Comparison of ENCODE assay signal across 23 cellular contexts in the genomic region with DNA sequence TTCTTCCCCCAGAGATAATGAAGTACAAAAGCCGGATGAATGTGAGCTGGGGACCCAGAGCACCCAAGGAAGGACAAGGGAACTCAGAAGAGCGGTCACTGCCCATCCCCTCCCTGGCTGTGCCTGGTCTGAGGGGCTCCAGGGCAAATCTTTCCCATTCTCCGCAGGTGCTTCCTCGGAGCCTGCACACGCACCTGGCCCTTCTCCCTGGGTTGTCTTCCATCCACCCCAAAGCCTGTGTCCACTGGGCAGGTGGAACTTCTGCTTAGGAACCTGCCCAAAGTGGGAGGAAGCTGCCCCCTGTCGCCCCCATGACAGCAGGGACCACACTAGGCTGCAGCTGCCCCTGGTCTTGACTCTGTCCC.
DNase-seq lines count a peak whose midpoint lies in the region; ATAC-seq and TF ChIP-seq lines count a peak whose summit lies in the region.
"Had no signal": no experiment of that assay in that cellular context is flagged by ENCODE, and none has a peak within 500 bp of the region (broad histone marks: within the 10 kb centered on the region; RNA-seq: fewer than 3 reads in every experiment).

No MANE protein-coding gene starts in this region.

- H3K9me3 ChIP-seq in body of pancreas (no peaks in the 10 kb centered on the region), lower lobe of right lung (no peaks in the 10 kb centered on the region), skeletal muscle tissue (ENCODE audit: control insufficient read depth in 3 of 3, low read length in 3 of 3) (no peaks in the 10 kb centered on the region), OCI-LY7 (ENCODE audit: low read length) (no peaks in the 10 kb centered on the region)
- H3K9me3 ChIP-seq: mucosa of descending colon, neutrophil, SJCRH30 had no signal

- no peaks in the 10 kb centered on the region for H3K36me3 ChIP-seq in body of pancreas (replicated peaks in 1 of 2; ENCODE audit: insufficient read depth in 1 of 2, low read depth in 2 of 2)
- H3K36me3 ChIP-seq in lower lobe of right lung, result no peaks in the 10 kb centered on the region
- H3K36me3 ChIP-seq in skeletal muscle tissue (ENCODE audit: control insufficient read depth in 3 of 3, insufficient read depth in 3 of 3, low read length in 3 of 3), result no peaks in the 10 kb centered on the region
- no peaks in the 10 kb centered on the region for H3K36me3 ChIP-seq in OCI-LY7 (ENCODE audit: insufficient read depth, low read length)
- H3K36me3 ChIP-seq: neutrophil, SJCRH30 had no signal

- no TSS peak for BruUV-seq in OCI-LY7 (replicated peaks; lab: Mats Ljungman, UMichigan)

- no peak overlapping the region for H3K4me3 Mint-ChIP-seq in CD14-positive monocyte
- H3K4me3 Mint-ChIP-seq: activated B cell treated with CpG ODN at 0.5 μM for 24 hours; activated CD8-positive, alpha-beta T cell treated with anti-CD3 and anti-CD28 coated beads, Interleukin-2, amount 10 ng/mL, durations not matched to agents 7 days and 5 days; activated naive CD8-positive, alpha-beta T cell treated with anti-CD3 and anti-CD28 coated beads, Interleukin-2, amount 10 ng/mL, durations not matched to agents 7 days and 5 days; activated T-helper 1 cell treated with anti-CD3 and anti-CD28 coated beads, Interleukin-12 subunit alpha, Interleukin-12 subunit beta, Interleukin-2, Interleukin-4 antibody, amounts not matched to agents 30 ng/mL and 10 ng/mL and 1 ng/mL, durations not matched to agents 14 hours and 24 hours and 36 hours; CD4-positive, alpha-beta T cell had no signal

- H3K4me1 Mint-ChIP-seq in CD14-positive monocyte, result no peaks in the 10 kb centered on the region
- H3K4me1 Mint-ChIP-seq: activated B cell treated with CpG ODN at 0.5 μM for 24 hours; activated naive CD8-positive, alpha-beta T cell treated with anti-CD3 and anti-CD28 coated beads, Interleukin-2, amount 10 ng/mL, durations not matched to agents 7 days and 5 days had no signal

- H3K27me3 Mint-ChIP-seq in CD14-positive monocyte (ENCODE audit: low read depth in 3 of 3), result peaks cover 0 to 7% (median 3%) of the 10 kb centered on the region in 3 donors
- H3K27me3 Mint-ChIP-seq: activated B cell treated with CpG ODN at 0.5 μM for 24 hours had no signal

- intact Hi-C loops in CD14-positive monocyte (cut with micrococcal nuclease), result no loop called here
- intact Hi-C loops in body of pancreas (cut with DNase I), result no loop called here
- intact Hi-C loops in lower lobe of right lung (cut with DNase I), result no loop called here
- intact Hi-C loops in OCI-LY7 (cut with micrococcal nuclease; ENCODE audit: unreplicated experiment), result loop anchor here (10.0 kb wide), 1 partner anchor 255 kb away; no protein-coding TSS in a partner anchor

- peaks cover 7% of the 10 kb centered on the region for H3K4me1 ChIP-seq in body of pancreas
- peaks cover 10% of the 10 kb centered on the region for H3K4me1 ChIP-seq in lower lobe of right lung
- H3K4me1 ChIP-seq in skeletal muscle tissue (ENCODE audit: control insufficient read depth in 3 of 3, insufficient read depth in 3 of 3, low read length in 3 of 3), result peaks cover 3 to 10% (median 4%) of the 10 kb centered on the region in 3 donors
- H3K4me1 ChIP-seq in OCI-LY7 (ENCODE audit: insufficient read depth, low read length, poor library complexity, severe bottlenecking), result no peaks in the 10 kb centered on the region
- H3K4me1 ChIP-seq: SJCRH30 had no signal

- H4K20me1 ChIP-seq in OCI-LY7 (ENCODE audit: insufficient read depth, low read length), result no peaks in the 10 kb centered on the region

- no peak overlapping the region for H3K27ac Mint-ChIP-seq in CD14-positive monocyte
- H3K27ac Mint-ChIP-seq: activated B cell treated with CpG ODN at 0.5 μM for 24 hours; activated CD8-positive, alpha-beta T cell treated with anti-CD3 and anti-CD28 coated beads, Interleukin-2, amount 10 ng/mL, durations not matched to agents 7 days and 5 days; activated naive CD8-positive, alpha-beta T cell treated with anti-CD3 and anti-CD28 coated beads, Interleukin-2, amount 10 ng/mL, durations not matched to agents 7 days and 5 days; activated T-helper 1 cell treated with anti-CD3 and anti-CD28 coated beads, Interleukin-12 subunit alpha, Interleukin-12 subunit beta, Interleukin-2, Interleukin-4 antibody, amounts not matched to agents 30 ng/mL and 10 ng/mL and 1 ng/mL, durations not matched to agents 14 hours and 24 hours and 36 hours; CD4-positive, alpha-beta T cell had no signal

- no peaks in the 10 kb centered on the region for H3K79me2 ChIP-seq in OCI-LY7 (ENCODE audit: insufficient read depth, low read depth, low read length)

- H3K9ac ChIP-seq in skeletal muscle tissue (ENCODE audit: low read depth in 1 of 3, low read length in 3 of 3), result peak overlapping the region in 1 of 3 donors; percentile 59

- no peak overlapping the region for H3K4me2 ChIP-seq in OCI-LY7 (ENCODE audit: low read length)

- no peak for TF ChIP-seq POLR2A in body of pancreas (IDR thresholded peaks at IDR 0.05)

- CTCF ChIA-PET in OCI-LY7 (lab: Charles Lee; ENCODE audit: unreplicated experiment), result no interaction called here

- no peaks in the 10 kb centered on the region for H3K36me3 Mint-ChIP-seq in CD14-positive monocyte
- H3K36me3 Mint-ChIP-seq: activated naive CD8-positive, alpha-beta T cell treated with anti-CD3 and anti-CD28 coated beads, Interleukin-2, amount 10 ng/mL, durations not matched to agents 7 days and 5 days had no signal

- no peak for TF ChIP-seq CTCF in CD14-positive monocyte (IDR thresholded peaks at IDR 0.05)
- TF ChIP-seq CTCF in body of pancreas (IDR thresholded peaks at IDR 0.05), result no peak
- no peak for TF ChIP-seq CTCF in lower lobe of right lung (IDR thresholded peaks at IDR 0.05)
- TF ChIP-seq CTCF in OCI-LY7 (conservative IDR thresholded peaks at IDR 0.05; ENCODE audit: low read length), result no peak

- ATAC-seq in body of pancreas (no peak), lower lobe of right lung (peak in 1 of 2 donors; percentile 11), GM19035 (IDR thresholded peaks at IDR 0.05; ENCODE audit: unreplicated experiment) (no peak), HG03521 (IDR thresholded peaks at IDR 0.05; ENCODE audit: unreplicated experiment) (no peak)
- ATAC-seq: activated CD8-positive, alpha-beta T cell treated with anti-CD3 and anti-CD28 coated beads, Interleukin-2, amount 10 ng/mL, durations not matched to agents 7 days and 5 days had no signal

- POLR2A ChIA-PET in OCI-LY7 (lab: Charles Lee), result no interaction called here

- peak; percentile 8 for DNase-seq in CD14-positive monocyte (ENCODE audit: low spot score)
- DNase-seq in body of pancreas, result no peak
- no peak for DNase-seq in lower lobe of right lung
- no peak for DNase-seq in stimulated activated CD4-positive, alpha-beta T cell treated with anti-CD3 and anti-CD28 coated beads, Interleukin-4, amount 100 ng/mL, for 1 hour
- no peak for DNase-seq in OCI-LY7 (ENCODE audit: low spot score)
- DNase-seq: activated B cell treated with CpG ODN at 0.5 μM for 24 hours; activated CD8-positive, alpha-beta T cell treated with anti-CD3 and anti-CD28 coated beads, Interleukin-2, amount 10 ng/mL, durations not matched to agents 7 days and 5 days; CD4-positive, alpha-beta T cell; DMS79 treated with DMSO at 0.1 percent for 48 hours; hippocampal formation; NCI-H1417; NCI-H2171; NCI-H69; OCI-M1; SJCRH30; stimulated activated CD4-positive, alpha-beta T cell treated with anti-CD3 and anti-CD28 coated beads, Interleukin-2, amount 100 ng/mL, for 48 hours had no signal

- H3K9me2 ChIP-seq in OCI-LY7 (ENCODE audit: insufficient read depth, low read length), result no peaks in the 10 kb centered on the region

- 55 to 57% methylated on average over 5 to 6 of the region's 6 CpGs for WGBS in body of pancreas, 2 donors

- H3K27ac ChIP-seq in body of pancreas (peak overlapping the region in 3 of 4 donors; percentile 58 to 77 (median 72)), lower lobe of right lung (peak overlapping the region; percentile 85), skeletal muscle tissue (ENCODE audit: low read depth, low read length) (peak overlapping the region; percentile 78), OCI-LY7 (ENCODE audit: low read depth, low read length, poor library complexity, severe bottlenecking) (no peak overlapping the region)
- H3K27ac ChIP-seq: neutrophil, SJCRH30 had no signal

- H3K9me3 Mint-ChIP-seq in CD14-positive monocyte, result peaks cover 0 to 5% (median 2%) of the 10 kb centered on the region in 7 donors
- H3K9me3 Mint-ChIP-seq: activated naive CD8-positive, alpha-beta T cell treated with anti-CD3 and anti-CD28 coated beads, Interleukin-2, amount 10 ng/mL, durations not matched to agents 7 days and 5 days; activated T-helper 1 cell treated with anti-CD3 and anti-CD28 coated beads, Interleukin-12 subunit alpha, Interleukin-12 subunit beta, Interleukin-2, Interleukin-4 antibody, amounts not matched to agents 30 ng/mL and 10 ng/mL and 1 ng/mL, durations not matched to agents 14 hours and 24 hours and 36 hours had no signal

- H3K27me3 ChIP-seq in body of pancreas, result no peaks in the 10 kb centered on the region
- peaks cover 4% of the 10 kb centered on the region for H3K27me3 ChIP-seq in lower lobe of right lung (ENCODE audit: low read depth)
- peaks cover 3 to 32% (median 24%) of the 10 kb centered on the region in 3 donors for H3K27me3 ChIP-seq in skeletal muscle tissue (ENCODE audit: control insufficient read depth in 3 of 3, insufficient read depth in 3 of 3, low read length in 3 of 3)
- H3K27me3 ChIP-seq: SJCRH30 had no signal

- H2AFZ ChIP-seq in OCI-LY7 (ENCODE audit: low read length), result no peak overlapping the region

- H3K4me3 ChIP-seq in body of pancreas (no peak overlapping the region), lower lobe of right lung (no peak overlapping the region), skeletal muscle tissue (ENCODE audit: low read length in 3 of 3) (no peak overlapping the region), OCI-LY7 (ENCODE audit: low read depth, low read length, poor library complexity, severe bottlenecking) (no peak overlapping the region)
- H3K4me3 ChIP-seq: mucosa of descending colon, SJCRH30 had no signal
